ENCODE assay signal across 11 cellular contexts in the genomic region with DNA sequence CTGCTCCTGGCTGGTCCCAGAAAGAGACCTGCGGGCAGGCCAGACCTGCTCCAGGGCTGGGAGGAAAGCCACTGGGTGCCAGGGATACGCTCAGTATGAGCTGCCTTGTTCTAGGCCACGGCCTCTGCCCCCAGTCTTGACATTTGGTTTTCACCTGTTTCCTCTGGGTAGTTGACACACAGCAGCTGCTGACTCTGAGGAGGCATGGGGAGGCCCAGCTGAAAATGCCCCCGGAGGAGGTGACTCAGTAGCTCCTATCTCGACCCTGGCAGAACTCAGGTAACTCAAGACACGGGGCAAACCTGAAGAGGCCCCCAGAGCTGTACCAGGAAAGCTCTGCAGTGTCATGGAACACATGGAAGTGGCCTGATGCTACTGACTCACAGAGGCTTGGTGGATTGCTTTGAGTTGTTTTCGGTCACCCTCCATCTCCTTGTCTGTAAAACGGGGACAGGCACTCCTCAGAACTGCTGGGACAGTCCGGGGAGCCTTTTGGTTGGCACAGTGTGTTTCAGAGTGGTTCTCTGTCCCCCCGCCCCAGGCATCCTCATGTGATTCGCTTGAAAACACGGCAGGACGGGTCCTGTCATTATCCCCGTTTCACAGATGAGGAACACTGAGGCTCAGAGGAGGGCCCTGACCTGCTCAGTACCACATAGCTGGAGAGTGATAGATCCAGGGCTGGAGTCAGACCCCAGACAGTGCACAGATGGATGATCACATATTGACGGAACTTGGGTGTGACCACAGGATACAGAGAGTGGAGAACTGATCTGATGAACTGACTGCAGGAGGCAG. TPM values are rescaled to one million over a fixed set of nuclear protein-coding genes. Genes with fewer than 3 reads are reported as not detected.
DNase-seq lines count a peak whose midpoint lies in the region; ATAC-seq and TF ChIP-seq lines count a peak whose summit lies in the region.
"Had no signal": no experiment of that assay in that cellular context is flagged by ENCODE, and none has a peak within 500 bp of the region (broad histone marks: within the 10 kb centered on the region; RNA-seq: fewer than 3 reads in every experiment).

No MANE protein-coding gene starts in this region.

- peak overlapping the region; percentile 95 to 98 for H3K27ac Mint-ChIP-seq in stimulated activated naive CD8-positive, alpha-beta T cell treated with anti-CD3 and anti-CD28 coated beads, Interleukin-15, amount 100 ng/mL, for 72 hours

- no peak for TF ChIP-seq CTCF in foreskin keratinocyte (conservative IDR thresholded peaks at IDR 0.05)

- H3K4me1 ChIP-seq in foreskin keratinocyte: peaks cover 6% of the 10 kb centered on the region

- no peak overlapping the region for H3K27ac ChIP-seq in foreskin keratinocyte
- H3K27ac ChIP-seq: tibial nerve had no signal

- peaks cover 89% of the 10 kb centered on the region for H3K4me1 Mint-ChIP-seq in stimulated activated naive CD8-positive, alpha-beta T cell treated with anti-CD3 and anti-CD28 coated beads, Interleukin-15, amount 100 ng/mL, for 72 hours

- no peaks in the 10 kb centered on the region for H3K9me3 Mint-ChIP-seq in stimulated activated naive CD8-positive, alpha-beta T cell treated with anti-CD3 and anti-CD28 coated beads, Interleukin-15, amount 100 ng/mL, for 72 hours

- peak; percentile 70 for ATAC-seq in stimulated activated naive CD8-positive, alpha-beta T cell treated with anti-CD3 and anti-CD28 coated beads, Interleukin-15, amount 100 ng/mL, for 72 hours
- ATAC-seq in foreskin keratinocyte: no peak

- no peaks in the 10 kb centered on the region for H3K27me3 Mint-ChIP-seq in stimulated activated naive CD8-positive, alpha-beta T cell treated with anti-CD3 and anti-CD28 coated beads, Interleukin-15, amount 100 ng/mL, for 72 hours

- H3K27me3 ChIP-seq in foreskin keratinocyte: peaks cover under 1% of the 10 kb centered on the region
- H3K27me3 ChIP-seq: tibial nerve had no signal

- DNase-seq in activated naive CD4-positive, alpha-beta T cell treated with Interleukin-2 at 50 U/mL for 16 hours: peak; percentile 64
- no peak for DNase-seq in activated naive CD4-positive, alpha-beta T cell (lab: John Stamatoyannopoulos, UW)
- peak; percentile 19 for DNase-seq in activated T-cell treated with anti-CD3 and anti-CD28 coated beads, Interleukin-2, amount 50 U/mL, for 1 hour
- DNase-seq in islet precursor cell (peak; percentile 49), NCI-H774 (lab: John Stamatoyannopoulos, UW) (no peak), NCI-H82 (lab: John Stamatoyannopoulos, UW) (no peak), foreskin keratinocyte (no peak)
- peak; percentile 52 to 75 for DNase-seq in stimulated activated naive CD8-positive, alpha-beta T cell treated with anti-CD3 and anti-CD28 coated beads, Interleukin-15, amount 100 ng/mL, for 72 hours
- DNase-seq: NCI-H146, occipital lobe had no signal

- peak overlapping the region; percentile 1 to 58 for H3K4me3 Mint-ChIP-seq in stimulated activated naive CD8-positive, alpha-beta T cell treated with anti-CD3 and anti-CD28 coated beads, Interleukin-15, amount 100 ng/mL, for 72 hours

RNA-seq across cellular contexts. Expression of a gene that starts 13.7 kb away (rescaled TPM):
- 40.6 and 64.6 TPM in 2 replicates for total RNA-seq in foreskin keratinocyte
- polyA plus RNA-seq in foreskin keratinocyte: 35.5 and 50.5 TPM in 2 replicates

RNA-seq across cellular contexts. Expression of a gene that starts 53.4 kb away (rescaled TPM):
- not detected in 2 replicates for total RNA-seq in foreskin keratinocyte
- not detected in 2 replicates for polyA plus RNA-seq in foreskin keratinocyte

Comparison
In these comparisons a context has a peak if more than half of its experiments do, and no peak if none do; other contexts are left out.
1. DNase-seq: peak in activated naive CD4-positive, alpha-beta T cell treated with Interleukin-2 at 50 U/mL for 16 hours (single experiment), activated T-cell treated with anti-CD3 and anti-CD28 coated beads, Interleukin-2, amount 50 U/mL, for 1 hour (single experiment), islet precursor cell (single experiment) and stimulated activated naive CD8-positive, alpha-beta T cell treated with anti-CD3 and anti-CD28 coated beads, Interleukin-15, amount 100 ng/mL, for 72 hours (2 of 2); none in activated naive CD4-positive, alpha-beta T cell (0 of 4), NCI-H774 (single experiment), NCI-H82 (single experiment) and foreskin keratinocyte (0 of 2).